11 cellular contexts compared by ENCODE assay signal in genomic region chr3:66439666-66440344, GRCh38.
DNase-seq lines count a peak whose midpoint lies in the region; ATAC-seq and TF ChIP-seq lines count a peak whose summit lies in the region.
"Had no signal": no experiment of that assay in that cellular context is flagged by ENCODE, and none has a peak within 500 bp of the region (broad histone marks: within the 10 kb centered on the region; RNA-seq: fewer than 3 reads in every experiment).

No MANE protein-coding gene starts in this region.

- intact Hi-C loops in activated CD8-positive, alpha-beta T cell treated with anti-CD3 and anti-CD28 coated beads for 36 hours (cut with micrococcal nuclease) = no loop called here

- peak; percentile 47 for DNase-seq in activated CD8-positive, alpha-beta memory T cell treated with anti-CD3 and anti-CD28 coated beads, Interleukin-2, amount 10 ng/mL, durations not matched to agents 7 days and 5 days
- DNase-seq in activated CD8-positive, alpha-beta memory T cell treated with anti-CD3 and anti-CD28 coated beads, Interleukin-2, amount 50 U/mL, for 4 hours = no peak
- DNase-seq in NCI-H1092 treated with DMSO at 0.1 percent for 48 hours (lab: John Stamatoyannopoulos, UW) = peak; percentile 60
- peak; percentile 19 for DNase-seq in activated CD8-positive, alpha-beta T cell treated with anti-CD3 and anti-CD28 coated beads for 36 hours
- no peak for DNase-seq in stimulated activated naive B cell treated with anti-CD40 and anti-IgM and Interleukin-4, amounts not matched to agents 10 μg/mL and 1 μg/mL and 100 μg/mL, for 72 hours
- no peak for DNase-seq in activated CD4-positive, alpha-beta T cell treated with anti-CD3 and anti-CD28 coated beads, Interleukin-2, amount 10 ng/mL, durations not matched to agents 7 days and 5 days
- DNase-seq: activated naive CD4-positive, alpha-beta T cell; AML-193; left cardiac atrium had no signal

- no peaks in the 10 kb centered on the region for H3K9me3 Mint-ChIP-seq in activated CD8-positive, alpha-beta memory T cell treated with anti-CD3 and anti-CD28 coated beads, Interleukin-2, amount 10 ng/mL, durations not matched to agents 7 days and 5 days (ENCODE audit: low read depth)
- no peaks in the 10 kb centered on the region for H3K9me3 Mint-ChIP-seq in activated CD8-positive, alpha-beta T cell treated with anti-CD3 and anti-CD28 coated beads for 36 hours
- no peaks in the 10 kb centered on the region for H3K9me3 Mint-ChIP-seq in stimulated activated naive B cell treated with anti-CD40 and anti-IgM and Interleukin-4, amounts not matched to agents 10 μg/mL and 1 μg/mL and 100 μg/mL, for 72 hours
- no peaks in the 10 kb centered on the region for H3K9me3 Mint-ChIP-seq in activated CD4-positive, alpha-beta T cell treated with anti-CD3 and anti-CD28 coated beads, Interleukin-2, amount 10 ng/mL, durations not matched to agents 7 days and 5 days

- H3K27me3 Mint-ChIP-seq in activated CD8-positive, alpha-beta memory T cell treated with anti-CD3 and anti-CD28 coated beads, Interleukin-2, amount 10 ng/mL, durations not matched to agents 7 days and 5 days = no peaks in the 10 kb centered on the region
- H3K27me3 Mint-ChIP-seq in activated CD8-positive, alpha-beta T cell treated with anti-CD3 and anti-CD28 coated beads for 36 hours = no peaks in the 10 kb centered on the region
- no peaks in the 10 kb centered on the region for H3K27me3 Mint-ChIP-seq in stimulated activated naive B cell treated with anti-CD40 and anti-IgM and Interleukin-4, amounts not matched to agents 10 μg/mL and 1 μg/mL and 100 μg/mL, for 72 hours
- no peaks in the 10 kb centered on the region for H3K27me3 Mint-ChIP-seq in activated CD4-positive, alpha-beta T cell treated with anti-CD3 and anti-CD28 coated beads, Interleukin-2, amount 10 ng/mL, durations not matched to agents 7 days and 5 days

- CTCF ChIA-PET in activated CD8-positive, alpha-beta memory T cell treated with anti-CD3 and anti-CD28 coated beads, Interleukin-2, amount 10 ng/mL, durations not matched to agents 7 days and 5 days (lab: Charles Lee) = no interaction called here
- CTCF ChIA-PET in activated CD8-positive, alpha-beta T cell treated with anti-CD3 and anti-CD28 coated beads for 36 hours (lab: Charles Lee) = no interaction called here
- CTCF ChIA-PET in activated CD4-positive, alpha-beta T cell treated with anti-CD3 and anti-CD28 coated beads, Interleukin-2, amount 10 ng/mL, durations not matched to agents 7 days and 5 days (lab: Charles Lee) = interaction anchor here (1.6 kb wide), 1 partner anchor 26 kb away, joined by 4 read pairs; no protein-coding TSS in a partner anchor

- no peak for TF ChIP-seq CTCF in activated CD8-positive, alpha-beta T cell treated with anti-CD3 and anti-CD28 coated beads for 36 hours (IDR thresholded peaks at IDR 0.05)

- ATAC-seq in activated CD8-positive, alpha-beta memory T cell treated with anti-CD3 and anti-CD28 coated beads, Interleukin-2, amount 10 ng/mL, durations not matched to agents 7 days and 5 days = peak; percentile 49
- no peak for ATAC-seq in activated CD8-positive, alpha-beta T cell treated with anti-CD3 and anti-CD28 coated beads for 36 hours
- peak; percentile 83 to 87 for ATAC-seq in stimulated activated naive B cell treated with anti-CD40 and anti-IgM and Interleukin-4, amounts not matched to agents 10 μg/mL and 1 μg/mL and 100 μg/mL, for 72 hours (replicated peaks)
- ATAC-seq in HG03460 (IDR thresholded peaks at IDR 0.05; ENCODE audit: unreplicated experiment) (no peak), GM19463 (IDR thresholded peaks at IDR 0.05; ENCODE audit: unreplicated experiment) (no peak)
- ATAC-seq: left cardiac atrium had no signal

- no peaks in the 10 kb centered on the region for H3K36me3 Mint-ChIP-seq in activated CD8-positive, alpha-beta memory T cell treated with anti-CD3 and anti-CD28 coated beads, Interleukin-2, amount 10 ng/mL, durations not matched to agents 7 days and 5 days
- H3K36me3 Mint-ChIP-seq in activated CD8-positive, alpha-beta T cell treated with anti-CD3 and anti-CD28 coated beads for 36 hours (ENCODE audit: low read depth) = peaks cover under 1% of the 10 kb centered on the region
- H3K36me3 Mint-ChIP-seq in stimulated activated naive B cell treated with anti-CD40 and anti-IgM and Interleukin-4, amounts not matched to agents 10 μg/mL and 1 μg/mL and 100 μg/mL, for 72 hours = peaks cover 0 to 8% of the 10 kb centered on the region in 2 donors
- peaks cover 7% of the 10 kb centered on the region for H3K36me3 Mint-ChIP-seq in activated CD4-positive, alpha-beta T cell treated with anti-CD3 and anti-CD28 coated beads, Interleukin-2, amount 10 ng/mL, durations not matched to agents 7 days and 5 days (ENCODE audit: low read depth)

- no peak overlapping the region for H3K27ac Mint-ChIP-seq in activated CD8-positive, alpha-beta memory T cell treated with anti-CD3 and anti-CD28 coated beads, Interleukin-2, amount 10 ng/mL, durations not matched to agents 7 days and 5 days
- no peak overlapping the region for H3K27ac Mint-ChIP-seq in activated CD8-positive, alpha-beta T cell treated with anti-CD3 and anti-CD28 coated beads for 36 hours
- H3K27ac Mint-ChIP-seq in stimulated activated naive B cell treated with anti-CD40 and anti-IgM and Interleukin-4, amounts not matched to agents 10 μg/mL and 1 μg/mL and 100 μg/mL, for 72 hours = no peak overlapping the region
- no peak overlapping the region for H3K27ac Mint-ChIP-seq in activated CD4-positive, alpha-beta T cell treated with anti-CD3 and anti-CD28 coated beads, Interleukin-2, amount 10 ng/mL, durations not matched to agents 7 days and 5 days

- POLR2A ChIA-PET in activated CD8-positive, alpha-beta T cell treated with anti-CD3 and anti-CD28 coated beads for 36 hours (lab: Charles Lee) = no interaction called here
- POLR2A ChIA-PET in activated CD4-positive, alpha-beta T cell treated with anti-CD3 and anti-CD28 coated beads, Interleukin-2, amount 10 ng/mL, durations not matched to agents 7 days and 5 days (lab: Charles Lee) = no interaction called here

- peaks cover 19% of the 10 kb centered on the region for H3K4me1 Mint-ChIP-seq in activated CD8-positive, alpha-beta memory T cell treated with anti-CD3 and anti-CD28 coated beads, Interleukin-2, amount 10 ng/mL, durations not matched to agents 7 days and 5 days
- peaks cover 17% of the 10 kb centered on the region for H3K4me1 Mint-ChIP-seq in activated CD8-positive, alpha-beta T cell treated with anti-CD3 and anti-CD28 coated beads for 36 hours (ENCODE audit: low read depth)
- peaks cover 18 to 22% of the 10 kb centered on the region in 2 donors for H3K4me1 Mint-ChIP-seq in stimulated activated naive B cell treated with anti-CD40 and anti-IgM and Interleukin-4, amounts not matched to agents 10 μg/mL and 1 μg/mL and 100 μg/mL, for 72 hours
- peaks cover 19% of the 10 kb centered on the region for H3K4me1 Mint-ChIP-seq in activated CD4-positive, alpha-beta T cell treated with anti-CD3 and anti-CD28 coated beads, Interleukin-2, amount 10 ng/mL, durations not matched to agents 7 days and 5 days

- H3K4me3 Mint-ChIP-seq in activated CD8-positive, alpha-beta memory T cell treated with anti-CD3 and anti-CD28 coated beads, Interleukin-2, amount 10 ng/mL, durations not matched to agents 7 days and 5 days = no peak overlapping the region
- H3K4me3 Mint-ChIP-seq in activated CD8-positive, alpha-beta T cell treated with anti-CD3 and anti-CD28 coated beads for 36 hours = no peak overlapping the region
- peak overlapping the region; percentile 0 to 57 for H3K4me3 Mint-ChIP-seq in stimulated activated naive B cell treated with anti-CD40 and anti-IgM and Interleukin-4, amounts not matched to agents 10 μg/mL and 1 μg/mL and 100 μg/mL, for 72 hours
- H3K4me3 Mint-ChIP-seq in activated CD4-positive, alpha-beta T cell treated with anti-CD3 and anti-CD28 coated beads, Interleukin-2, amount 10 ng/mL, durations not matched to agents 7 days and 5 days = no peak overlapping the region

Comparison
In these comparisons a context has a peak if more than half of its experiments do, and no peak if none do; other contexts are left out.
1. DNase-seq: peak in activated CD8-positive, alpha-beta memory T cell treated with anti-CD3 and anti-CD28 coated beads, Interleukin-2, amount 10 ng/mL, durations not matched to agents 7 days and 5 days (single experiment), NCI-H1092 treated with DMSO at 0.1 percent for 48 hours (single experiment) and activated CD8-positive, alpha-beta T cell treated with anti-CD3 and anti-CD28 coated beads for 36 hours (single experiment); none in activated CD8-positive, alpha-beta memory T cell treated with anti-CD3 and anti-CD28 coated beads, Interleukin-2, amount 50 U/mL, for 4 hours (single experiment), stimulated activated naive B cell treated with anti-CD40 and anti-IgM and Interleukin-4, amounts not matched to agents 10 μg/mL and 1 μg/mL and 100 μg/mL, for 72 hours (single experiment) and activated CD4-positive, alpha-beta T cell treated with anti-CD3 and anti-CD28 coated beads, Interleukin-2, amount 10 ng/mL, durations not matched to agents 7 days and 5 days (single experiment).
2. ATAC-seq: peak in activated CD8-positive, alpha-beta memory T cell treated with anti-CD3 and anti-CD28 coated beads, Interleukin-2, amount 10 ng/mL, durations not matched to agents 7 days and 5 days (single experiment) and stimulated activated naive B cell treated with anti-CD40 and anti-IgM and Interleukin-4, amounts not matched to agents 10 μg/mL and 1 μg/mL and 100 μg/mL, for 72 hours (2 of 2); none in activated CD8-positive, alpha-beta T cell treated with anti-CD3 and anti-CD28 coated beads for 36 hours (single experiment), HG03460 (single experiment) and GM19463 (single experiment).
3. H3K4me3 Mint-ChIP-seq: peak in stimulated activated naive B cell treated with anti-CD40 and anti-IgM and Interleukin-4, amounts not matched to agents 10 μg/mL and 1 μg/mL and 100 μg/mL, for 72 hours (2 of 2); none in activated CD8-positive, alpha-beta memory T cell treated with anti-CD3 and anti-CD28 coated beads, Interleukin-2, amount 10 ng/mL, durations not matched to agents 7 days and 5 days (single experiment), activated CD8-positive, alpha-beta T cell treated with anti-CD3 and anti-CD28 coated beads for 36 hours (single experiment) and activated CD4-positive, alpha-beta T cell treated with anti-CD3 and anti-CD28 coated beads, Interleukin-2, amount 10 ng/mL, durations not matched to agents 7 days and 5 days (single experiment).